11 cellular contexts compared by ENCODE assay signal in genomic region chr1:90835661-90836344, GRCh38.
DNase-seq lines count a peak whose midpoint lies in the region; ATAC-seq and TF ChIP-seq lines count a peak whose summit lies in the region.
"Had no signal": no experiment of that assay in that cellular context is flagged by ENCODE, and none has a peak within 500 bp of the region (broad histone marks: within the 10 kb centered on the region; RNA-seq: fewer than 3 reads in every experiment).

No MANE protein-coding gene starts in this region.

- H3K27ac Mint-ChIP-seq in T-helper 17 cell: no peak overlapping the region
- H3K27ac Mint-ChIP-seq: activated naive CD4-positive, alpha-beta T cell treated with anti-CD3 and anti-CD28 coated beads for 36 hours had no signal

- H3K27ac ChIP-seq in esophagus squamous epithelium (no peak overlapping the region), mesendoderm (ENCODE audit: low read depth, low read length) (peak overlapping the region; percentile 74), stomach smooth muscle (ENCODE audit: low read length) (no peak overlapping the region)

- H3K9ac ChIP-seq in mesendoderm (ENCODE audit: low read length) (peak overlapping the region; percentile 44), stomach smooth muscle (ENCODE audit: low read length in 2 of 2) (no peak overlapping the region)

- H3K23ac ChIP-seq in mesendoderm (ENCODE audit: low read length): peak overlapping the region; percentile 35

- 0% methylated on average over 4 of the region's 59 CpGs; no CpG with 5 or more reads in 1 of the 2 donors for WGBS in esophagus squamous epithelium, 2 donors
- no CpG with 5 or more reads among the region's 59 CpGs for WGBS in mesendoderm (ENCODE audit: extremely low coverage, insufficient coverage, low lambda C conversion rate)

- H3K4me3 Mint-ChIP-seq in T-helper 17 cell: peak overlapping the region; percentile 59
- H3K4me3 Mint-ChIP-seq: activated naive CD4-positive, alpha-beta T cell treated with anti-CD3 and anti-CD28 coated beads for 36 hours had no signal

- no peak overlapping the region for H4K5ac ChIP-seq in mesendoderm (ENCODE audit: low read length)

- no peak for ATAC-seq in T-helper 17 cell

- H3K36me3 ChIP-seq in esophagus squamous epithelium: no peaks in the 10 kb centered on the region
- H3K36me3 ChIP-seq in mesendoderm (ENCODE audit: control insufficient read depth, insufficient read depth, low read length): no peaks in the 10 kb centered on the region
- H3K36me3 ChIP-seq in stomach smooth muscle (ENCODE audit: control insufficient read depth in 2 of 2, insufficient read depth in 2 of 2, low read length in 2 of 2): no peaks in the 10 kb centered on the region

- H3K9me3 ChIP-seq in T-helper 17 cell (ENCODE audit: control insufficient read depth, low read length, poor library complexity, severe bottlenecking) (no peaks in the 10 kb centered on the region), esophagus squamous epithelium (no peaks in the 10 kb centered on the region), stomach smooth muscle (ENCODE audit: control insufficient read depth in 2 of 2, low read length in 2 of 2) (no peaks in the 10 kb centered on the region)

- peak overlapping the region; percentile 1 to 61 (median 24) for H3K4me3 ChIP-seq in esophagus squamous epithelium
- no peak overlapping the region for H3K4me3 ChIP-seq in mesendoderm (ENCODE audit: low read length)
- H3K4me3 ChIP-seq in stomach smooth muscle (ENCODE audit: low read length in 2 of 2): peak overlapping the region; percentile 45 to 68

- DNase-seq in T-helper 17 cell (no peak), esophagus squamous epithelium (lab: John Stamatoyannopoulos, UW) (no peak), mesendoderm (peak; percentile 43), NCI-H510A (lab: John Stamatoyannopoulos, UW) (no peak), HT-29 (ENCODE audit: low spot score) (no peak), SHP77 (lab: John Stamatoyannopoulos, UW) (no peak)
- DNase-seq in stimulated activated CD4-positive, alpha-beta T cell treated with anti-CD3 and anti-CD28 coated beads, Interleukin-4, amount 100 ng/mL, for 1 hour: no peak
- DNase-seq: Kasumi-1, nucleus accumbens had no signal

- peak overlapping the region; percentile 77 for H3K18ac ChIP-seq in mesendoderm (ENCODE audit: low read length)

- no peaks in the 10 kb centered on the region for H3K79me2 ChIP-seq in mesendoderm (ENCODE audit: control insufficient read depth, insufficient read depth, low read length)

- intact Hi-C loops in esophagus squamous epithelium (cut with DNase I): no loop called here

- peaks cover 92% of the 10 kb centered on the region for H3K27me3 Mint-ChIP-seq in T-helper 17 cell

- H3K79me1 ChIP-seq in mesendoderm (ENCODE audit: low read length): no peaks in the 10 kb centered on the region

- peak overlapping the region; percentile 69 for H4K8ac ChIP-seq in mesendoderm (ENCODE audit: low read depth, low read length)

- TF ChIP-seq POLR2A in esophagus squamous epithelium (IDR thresholded peaks at IDR 0.05): no peak

- peak overlapping the region; percentile 19 for H2BK120ac ChIP-seq in mesendoderm (ENCODE audit: low read depth, low read length)

- H3K36me3 Mint-ChIP-seq in T-helper 17 cell (ENCODE audit: low read depth): peaks cover 3% of the 10 kb centered on the region

- H3K56ac ChIP-seq in mesendoderm (ENCODE audit: low read length): peak overlapping the region; percentile 76

- H2BK5ac ChIP-seq in mesendoderm (ENCODE audit: low read length): peak overlapping the region; percentile 25

- H3K4me1 ChIP-seq in esophagus squamous epithelium: peaks cover 10 to 24% (median 11%) of the 10 kb centered on the region in 3 donors
- peaks cover 10% of the 10 kb centered on the region for H3K4me1 ChIP-seq in mesendoderm (ENCODE audit: control insufficient read depth, low read depth, low read length)
- H3K4me1 ChIP-seq in stomach smooth muscle (ENCODE audit: control insufficient read depth, insufficient read depth, low read length): peaks cover 15% of the 10 kb centered on the region

- no peak overlapping the region for H2AK5ac ChIP-seq in mesendoderm (ENCODE audit: low read length)

- H3K27me3 ChIP-seq in esophagus squamous epithelium (peaks cover 11 to 100% (median 23%) of the 10 kb centered on the region in 4 donors), mesendoderm (ENCODE audit: insufficient read depth, low read length, poor library complexity) (peaks cover 55% of the 10 kb centered on the region), stomach smooth muscle (ENCODE audit: control insufficient read depth in 1 of 2, insufficient read depth in 2 of 2, low read length in 2 of 2) (peaks cover 75 to 84% of the 10 kb centered on the region in 2 donors)

- peak overlapping the region; percentile 83 for H3K4ac ChIP-seq in mesendoderm (ENCODE audit: low read depth, low read length)

- H3K4me1 Mint-ChIP-seq in T-helper 17 cell: peaks cover 20% of the 10 kb centered on the region

- no peak overlapping the region for H2BK15ac ChIP-seq in mesendoderm (replicated peaks; ENCODE audit: low read depth)

- TF ChIP-seq CTCF in esophagus squamous epithelium (IDR thresholded peaks at IDR 0.05): no peak

- H3K4me2 ChIP-seq in mesendoderm (ENCODE audit: low read length): peak overlapping the region; percentile 43
